ENCODE assay signal across 21 cellular contexts in the genomic region with DNA sequence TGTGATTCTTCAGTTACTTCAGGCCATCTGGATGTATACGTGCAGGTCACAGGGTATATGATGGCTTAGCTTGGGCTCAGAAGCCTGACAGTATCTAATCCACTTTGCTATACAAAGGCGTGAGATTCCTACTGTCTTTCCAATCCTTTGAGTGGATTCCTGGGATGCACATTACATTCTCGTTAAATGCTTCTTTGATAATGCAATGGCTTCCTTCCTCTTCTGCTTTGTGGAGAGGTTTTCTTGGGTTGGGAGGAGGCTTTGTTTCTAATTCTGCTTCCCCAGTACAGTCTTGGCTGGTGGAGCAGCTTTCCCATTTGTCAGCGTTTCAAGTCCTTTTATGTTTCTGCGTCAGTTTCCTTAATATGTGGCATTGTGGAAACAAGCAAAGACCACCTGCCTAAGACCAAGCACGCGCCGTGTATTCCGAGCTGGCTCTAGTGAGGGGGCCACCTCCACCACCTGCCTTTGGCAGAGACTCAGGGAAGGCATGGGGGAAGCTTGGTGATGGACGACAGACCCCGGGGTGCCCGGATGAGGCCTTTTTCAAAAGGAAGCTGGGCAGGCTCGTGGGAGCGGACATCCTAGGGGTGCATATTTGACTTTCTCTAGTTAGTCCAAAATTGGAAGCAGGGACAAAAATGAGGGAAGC.
DNase-seq lines count a peak whose midpoint lies in the region; FAIRE-seq and TF ChIP-seq lines count a peak whose summit lies in the region.
"Had no signal": no experiment of that assay in that cellular context is flagged by ENCODE, and none has a peak within 500 bp of the region (broad histone marks: within the 10 kb centered on the region; RNA-seq: fewer than 3 reads in every experiment).

No MANE protein-coding gene starts in this region.

- no peak overlapping the region for H2BK120ac ChIP-seq in neuronal stem cell (ENCODE audit: low read depth, low read length)

- H4K91ac ChIP-seq in neuronal stem cell (ENCODE audit: low read depth, low read length, poor library complexity): no peak overlapping the region

- no peak for TF ChIP-seq POLR2A in H54 (IDR thresholded peaks at IDR 0.05; ENCODE audit: low read depth, low read length)

- H3K9ac ChIP-seq in colonic mucosa (ENCODE audit: low read depth in 2 of 2, low read length in 2 of 2): no peak overlapping the region
- H3K9ac ChIP-seq in neuronal stem cell (ENCODE audit: low read depth, low read length, poor library complexity): no peak overlapping the region
- H3K9ac ChIP-seq: KMS-11 had no signal

- H3K4me3 ChIP-seq in A673 (ENCODE audit: low read depth, low read length, poor library complexity, severe bottlenecking) (no peak overlapping the region), colonic mucosa (no peak overlapping the region), neuronal stem cell (ENCODE audit: low read length in 2 of 2) (no peak overlapping the region)
- H3K4me3 ChIP-seq: GM12878 had no signal

- H2AK5ac ChIP-seq in neuronal stem cell (ENCODE audit: low read depth, low read length): no peak overlapping the region

- no peak for TF ChIP-seq CTCF in A673 (conservative IDR thresholded peaks at IDR 0.05; ENCODE audit: low read depth, low read length)
- TF ChIP-seq CTCF in colonic mucosa (IDR thresholded peaks at IDR 0.05): no peak

- no peak overlapping the region for H3K4ac ChIP-seq in neuronal stem cell (ENCODE audit: low read length)

- H3K36me3 ChIP-seq in A673 (ENCODE audit: insufficient read depth, low read length, poor library complexity, severe bottlenecking) (no peaks in the 10 kb centered on the region), colonic mucosa (no peaks in the 10 kb centered on the region), neuronal stem cell (replicated peaks in 1 of 2; ENCODE audit: control insufficient read depth in 2 of 2, insufficient read depth in 2 of 2, low read length in 2 of 2) (no peaks in the 10 kb centered on the region)

- CTCF ChIA-PET in A673 (lab: Charles Lee): no interaction called here

- H3K27ac ChIP-seq in A673 (ENCODE audit: low read depth, low read length, poor library complexity, severe bottlenecking): no peak overlapping the region
- H3K27ac ChIP-seq in colonic mucosa: no peak overlapping the region
- no peak overlapping the region for H3K27ac ChIP-seq in neuronal stem cell (replicated peaks; ENCODE audit: low read length)
- H3K27ac ChIP-seq: KMS-11 had no signal

- no peak overlapping the region for H2AFZ ChIP-seq in neuronal stem cell (ENCODE audit: low read length)

- FAIRE-seq in H54 (lab: Jason Lieb, UNC): no peak
- FAIRE-seq: GM12878, RCC 7860 had no signal

- H3K14ac ChIP-seq in neuronal stem cell (ENCODE audit: low read length): no peak overlapping the region

- in situ Hi-C loops in G401 (cut with HindIII; ENCODE audit: low sequenced_read_pairs): no loop called here

- H3K18ac ChIP-seq in neuronal stem cell (ENCODE audit: low read length): peak overlapping the region; percentile 50

- DNase-seq in A673 (ENCODE audit: low spot score): peak; percentile 35
- peak; percentile 53 for DNase-seq in GF-D8 (lab: John Stamatoyannopoulos, UW)
- DNase-seq in colonic mucosa: peak; percentile 13
- no peak for DNase-seq in neuronal stem cell (ENCODE audit: low spot score)
- no peak for DNase-seq in NCI-H2029 (lab: John Stamatoyannopoulos, UW)
- DNase-seq in H54 (ENCODE audit: insufficient read length, low spot score): no peak
- DNase-seq in G401 (ENCODE audit: low spot score): no peak
- DNase-seq: activated CD4-positive, alpha-beta memory T cell treated with anti-CD3 and anti-CD28 coated beads for 36 hours; activated CD4-positive, CD25-positive, alpha-beta regulatory T cell; activated gamma-delta T cell treated with Interleukin-2 at 50 U/mL for 16 hours; activated T-cell treated with anti-CD3 and anti-CD28 coated beads, Interleukin-2, amount 50 U/mL, for 1 hour; AML-193; HFFc6; naive thymus-derived CD8-positive, alpha-beta T cell; NCI-H187; NCI-H345; posterior cingulate gyrus; stimulated activated CD4-positive, alpha-beta T cell treated with anti-CD3 and anti-CD28 coated beads, Interleukin-1b, Interleukin-23, amount 100 ng/mL, for 48 hours had no signal

- intact Hi-C loops in A673 (cut with micrococcal nuclease; ENCODE audit: unreplicated experiment): loop anchor here (10.0 kb wide), 1 partner anchor 62 kb away; no protein-coding TSS in a partner anchor
- intact Hi-C loops in colonic mucosa (cut with DNase I): no loop called here

- H3K23ac ChIP-seq in neuronal stem cell (ENCODE audit: low read depth, low read length, poor library complexity): no peak overlapping the region

- no peak overlapping the region for H3K4me2 ChIP-seq in neuronal stem cell (ENCODE audit: insufficient read depth, low read length, poor library complexity, severe bottlenecking)
- H3K4me2 ChIP-seq: KMS-11 had no signal

- BruUV-seq in A673 (replicated peaks; lab: Mats Ljungman, UMichigan): no TSS peak

- POLR2A ChIA-PET in A673 (lab: Charles Lee; ENCODE audit: low non-redundant PET): no interaction called here

- no CpG with 5 or more reads among the region's 14 CpGs for WGBS in neuronal stem cell (ENCODE audit: extremely low coverage in 2 of 2, insufficient read length in 2 of 2, insufficient replicate concordance in 1 of 2), 2 donors

- no peak overlapping the region for H2BK12ac ChIP-seq in neuronal stem cell (ENCODE audit: low read length)

- no peak overlapping the region for H2BK15ac ChIP-seq in neuronal stem cell (ENCODE audit: low read length)

- H2BK5ac ChIP-seq in neuronal stem cell (ENCODE audit: low read length): no peak overlapping the region

- H3K4me1 ChIP-seq in A673 (ENCODE audit: insufficient read depth, low read length, poor library complexity, severe bottlenecking): no peaks in the 10 kb centered on the region
- H3K4me1 ChIP-seq in colonic mucosa: no peaks in the 10 kb centered on the region
- H3K4me1 ChIP-seq in neuronal stem cell (ENCODE audit: control insufficient read depth in 2 of 2, insufficient read depth in 1 of 2, low read depth in 1 of 2, low read length in 2 of 2): peaks cover 9 to 11% of the 10 kb centered on the region in 2 donors

- no peak overlapping the region for H4K8ac ChIP-seq in neuronal stem cell (ENCODE audit: low read depth, low read length)

- H3K9me3 ChIP-seq in A673 (ENCODE audit: low read depth, low read length, poor library complexity, severe bottlenecking) (no peaks in the 10 kb centered on the region), colonic mucosa (no peaks in the 10 kb centered on the region), neuronal stem cell (replicated peaks in 1 of 2; ENCODE audit: control insufficient read depth in 2 of 2, insufficient read depth in 1 of 2, low read depth in 1 of 2, low read length in 2 of 2) (no peaks in the 10 kb centered on the region)

- H3K27me3 ChIP-seq in A673 (replicated peaks; ENCODE audit: insufficient read depth, low read depth, low read length, poor library complexity): no peaks in the 10 kb centered on the region
- no peaks in the 10 kb centered on the region for H3K27me3 ChIP-seq in colonic mucosa
- no peaks in the 10 kb centered on the region for H3K27me3 ChIP-seq in neuronal stem cell (ENCODE audit: control insufficient read depth in 3 of 3, insufficient read depth in 3 of 3, low read depth in 1 of 3, low read length in 3 of 3)

- H3K79me1 ChIP-seq in neuronal stem cell (ENCODE audit: low read depth, low read length): no peaks in the 10 kb centered on the region

Comparison
In these comparisons a context has a peak if more than half of its experiments do, and no peak if none do; other contexts are left out.
1. DNase-seq: peak in A673 (single experiment), GF-D8 (single experiment) and colonic mucosa (single experiment); none in neuronal stem cell (single experiment), NCI-H2029 (single experiment), H54 (single experiment) and G401 (single experiment).